ENCODE assay signal across 8 cellular contexts in genomic region chr19:10960314-10961072, GRCh38. TPM values are rescaled to one million over a fixed set of nuclear protein-coding genes. Genes with fewer than 3 reads are reported as not detected.
DNase-seq lines count a peak whose midpoint lies in the region; ATAC-seq and TF ChIP-seq lines count a peak whose summit lies in the region.

Gene SMARCA4 (plus strand): TSS chr19:10961030. CDS start chr19:10984152, 23,122 bp downstream.

- intact Hi-C loops in PC-3 (cut with micrococcal nuclease) (loop anchor here (1.0 kb wide), 1 partner anchor 21 kb away; no protein-coding TSS in a partner anchor), mucosa of descending colon (cut with DNase I, micrococcal nuclease) (no loop called here)

- H3K9me3 ChIP-seq in PC-3 (ENCODE audit: low read length) (no peaks in the 10 kb centered on the region), mucosa of descending colon (no peaks in the 10 kb centered on the region)

- peak within 1 kb of the TSS; percentile 92 for H3K9ac ChIP-seq in PC-3 (ENCODE audit: low read length)

- H2AFZ ChIP-seq in PC-3 (ENCODE audit: low read length), result peak within 1 kb of the TSS; percentile 91

- peak within 1 kb of the TSS; percentile 96 for H3K4me2 ChIP-seq in PC-3 (ENCODE audit: low read length)

- H3K4me1 ChIP-seq in PC-3 (ENCODE audit: insufficient read depth, low read length) (peaks cover 23% of the 10 kb centered on the region), mucosa of descending colon (ENCODE audit: low read depth) (peaks cover 9% of the 10 kb centered on the region)

- H3K36me3 ChIP-seq in PC-3 (ENCODE audit: low read depth, low read length) (peaks cover 5% of the 10 kb centered on the region; the same call in 1 of the 2 replicates), mucosa of descending colon (ENCODE audit: low read depth) (no peaks in the 10 kb centered on the region)

- peak within 1 kb of the TSS; percentile 85 for H3K4me3 ChIP-seq in Jurkat, Clone E6-1 (ENCODE audit: low read length)
- H3K4me3 ChIP-seq in PC-3 (ENCODE audit: low read length) (peak within 1 kb of the TSS; percentile 82), mucosa of descending colon (peak within 1 kb of the TSS; percentile 74)

- DNase-seq in DMS 273 (lab: John Stamatoyannopoulos, UW; ENCODE audit: unreplicated experiment) (peak; percentile 99), PC-3 (peak; percentile 99), activated T-cell treated with anti-CD3 and anti-CD28 coated beads for 48 hours (ENCODE audit: low read depth) (peak; percentile 100), epithelial cell of prostate (ENCODE audit: low read depth, low spot score) (peak; percentile 70), mucosa of descending colon (peak; percentile 96 to 99 (median 98))
- DNase-seq in Jurkat, Clone E6-1 (ENCODE audit: low read depth, low spot score), result peak; percentile 92
- peak; percentile 96 to 97 for DNase-seq in stimulated activated CD8-positive, alpha-beta memory T cell treated with anti-CD3 and anti-CD28 coated beads, Interleukin-4, amount 100 ng/mL, for 1 hour (ENCODE audit: low read depth in 2 of 2, low spot score in 1 of 2)

- peaks cover 53% of the 10 kb centered on the region for H3K79me2 ChIP-seq in PC-3 (ENCODE audit: low read length)

- TSS peak; percentile 98 for BruUV-seq in PC-3 (replicated peaks; lab: Mats Ljungman, UMichigan)

- TF ChIP-seq CTCF in PC-3 (conservative IDR thresholded peaks at IDR 0.05; ENCODE audit: low read depth, low read length) (no peak), mucosa of descending colon (IDR thresholded peaks at IDR 0.05) (no peak)

- CTCF ChIA-PET in PC-3 (lab: Charles Lee), result interaction anchor here (0.9 kb wide), 1 partner anchor 18 kb away, joined by 3 read pairs; no protein-coding TSS in a partner anchor

- ATAC-seq in GM21529 (IDR thresholded peaks at IDR 0.05; ENCODE audit: unreplicated experiment) (peak; percentile 58), PC-3 (peak; percentile 84), mucosa of descending colon (peak; percentile 98)

- no peaks in the 10 kb centered on the region for H3F3A ChIP-seq in PC-3 (ENCODE audit: low read length, unreplicated experiment)

- POLR2A ChIA-PET in PC-3 (lab: Charles Lee; ENCODE audit: unreplicated experiment), result interaction anchor here (0.5 to 0.6 kb wide), 2 partner anchors 48 to 129 kb away, joined by 4 to 11 read pairs; partner anchors contain the start of gene LDLR

- H3K9me2 ChIP-seq in PC-3 (replicated peaks; ENCODE audit: low read length), result no peaks in the 10 kb centered on the region

- H3K27me3 ChIP-seq in PC-3 (ENCODE audit: low read length), result no peaks in the 10 kb centered on the region

- H3K27ac ChIP-seq in PC-3 (ENCODE audit: low read length) (peak within 1 kb of the TSS; percentile 45), epithelial cell of prostate (peak within 1 kb of the TSS; percentile 61)

- peaks cover 30% of the 10 kb centered on the region for H4K20me1 ChIP-seq in PC-3 (ENCODE audit: low read length)

RNA-seq across cellular contexts. Expression of gene SMARCA4, which starts in this region (rescaled TPM):
- polyA plus RNA-seq in Jurkat, Clone E6-1 (2012; ENCODE audit: insufficient read depth, insufficient read length), result 243 TPM
- total RNA-seq in PC-3 (2014; rRNA removed), result 197 and 316 TPM in 2 replicates
- 10 to 100 TPM; 81.5 to 86.5 (median 86.3) TPM for total RNA-seq in mucosa of descending colon

Comparison
In these comparisons a context has a peak if more than half of its experiments do, and no peak if none do; other contexts are left out.
1. Peak in every context shown above with its lines: DNase-seq, ATAC-seq, H3K4me3 ChIP-seq and H3K27ac ChIP-seq.